In the genomic region with DNA sequence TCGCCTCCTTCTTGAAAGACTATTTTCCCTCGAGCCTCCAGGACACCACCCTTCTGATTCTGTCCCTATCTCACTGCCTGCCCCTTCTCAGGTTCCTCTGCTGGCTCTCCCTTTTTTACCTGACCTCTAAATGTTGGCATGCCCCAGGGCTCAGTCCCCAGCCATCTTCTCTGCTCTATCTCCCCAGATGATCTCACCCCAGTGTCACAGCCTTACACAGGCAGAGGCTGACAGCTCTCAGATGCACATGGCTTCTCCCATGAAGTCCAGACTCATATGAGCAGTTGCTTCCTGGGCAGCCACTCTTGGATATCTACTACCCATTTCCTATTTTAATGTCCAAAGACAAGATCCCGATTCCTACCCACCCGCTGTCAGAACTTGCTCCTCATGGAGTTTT, we compare ENCODE assay signal across 2 cellular contexts.
TF ChIP-seq lines count a peak whose summit lies in the region.

No MANE protein-coding gene starts in this region.

TF ChIP-seq in SK-N-SH, 30 proteins besides CTCF, POLR2A, EP300 and RAD21 (continued from another document):
- TF ChIP-seq, protein P1, sequence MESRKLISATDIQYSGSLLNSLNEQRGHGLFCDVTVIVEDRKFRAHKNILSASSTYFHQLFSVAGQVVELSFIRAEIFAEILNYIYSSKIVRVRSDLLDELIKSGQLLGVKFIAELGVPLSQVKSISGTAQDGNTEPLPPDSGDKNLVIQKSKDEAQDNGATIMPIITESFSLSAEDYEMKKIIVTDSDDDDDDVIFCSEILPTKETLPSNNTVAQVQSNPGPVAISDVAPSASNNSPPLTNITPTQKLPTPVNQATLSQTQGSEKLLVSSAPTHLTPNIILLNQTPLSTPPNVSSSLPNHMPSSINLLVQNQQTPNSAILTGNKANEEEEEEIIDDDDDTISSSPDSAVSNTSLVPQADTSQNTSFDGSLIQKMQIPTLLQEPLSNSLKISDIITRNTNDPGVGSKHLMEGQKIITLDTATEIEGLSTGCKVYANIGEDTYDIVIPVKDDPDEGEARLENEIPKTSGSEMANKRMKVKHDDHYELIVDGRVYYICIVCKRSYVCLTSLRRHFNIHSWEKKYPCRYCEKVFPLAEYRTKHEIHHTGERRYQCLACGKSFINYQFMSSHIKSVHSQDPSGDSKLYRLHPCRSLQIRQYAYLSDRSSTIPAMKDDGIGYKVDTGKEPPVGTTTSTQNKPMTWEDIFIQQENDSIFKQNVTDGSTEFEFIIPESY (IDR thresholded peaks at IDR 0.05; ENCODE audit: borderline replicate concordance, low read depth): no peak
TF ChIP-seq in SK-N-SH: peak in this region for 0.

TF ChIP-seq in SK-N-SH treated with all-trans-retinoic acid at 6 μM for 48 hours, 23 proteins besides CTCF, POLR2A, EP300 and RAD21 (continued from another document):
- TF ChIP-seq, protein P2, sequence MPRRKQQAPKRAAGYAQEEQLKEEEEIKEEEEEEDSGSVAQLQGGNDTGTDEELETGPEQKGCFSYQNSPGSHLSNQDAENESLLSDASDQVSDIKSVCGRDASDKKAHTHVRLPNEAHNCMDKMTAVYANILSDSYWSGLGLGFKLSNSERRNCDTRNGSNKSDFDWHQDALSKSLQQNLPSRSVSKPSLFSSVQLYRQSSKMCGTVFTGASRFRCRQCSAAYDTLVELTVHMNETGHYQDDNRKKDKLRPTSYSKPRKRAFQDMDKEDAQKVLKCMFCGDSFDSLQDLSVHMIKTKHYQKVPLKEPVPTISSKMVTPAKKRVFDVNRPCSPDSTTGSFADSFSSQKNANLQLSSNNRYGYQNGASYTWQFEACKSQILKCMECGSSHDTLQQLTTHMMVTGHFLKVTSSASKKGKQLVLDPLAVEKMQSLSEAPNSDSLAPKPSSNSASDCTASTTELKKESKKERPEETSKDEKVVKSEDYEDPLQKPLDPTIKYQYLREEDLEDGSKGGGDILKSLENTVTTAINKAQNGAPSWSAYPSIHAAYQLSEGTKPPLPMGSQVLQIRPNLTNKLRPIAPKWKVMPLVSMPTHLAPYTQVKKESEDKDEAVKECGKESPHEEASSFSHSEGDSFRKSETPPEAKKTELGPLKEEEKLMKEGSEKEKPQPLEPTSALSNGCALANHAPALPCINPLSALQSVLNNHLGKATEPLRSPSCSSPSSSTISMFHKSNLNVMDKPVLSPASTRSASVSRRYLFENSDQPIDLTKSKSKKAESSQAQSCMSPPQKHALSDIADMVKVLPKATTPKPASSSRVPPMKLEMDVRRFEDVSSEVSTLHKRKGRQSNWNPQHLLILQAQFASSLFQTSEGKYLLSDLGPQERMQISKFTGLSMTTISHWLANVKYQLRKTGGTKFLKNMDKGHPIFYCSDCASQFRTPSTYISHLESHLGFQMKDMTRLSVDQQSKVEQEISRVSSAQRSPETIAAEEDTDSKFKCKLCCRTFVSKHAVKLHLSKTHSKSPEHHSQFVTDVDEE (CRISPR knock-in tag; IDR thresholded peaks at IDR 0.05): no peak
- no peak for TF ChIP-seq ZNF8 (CRISPR knock-in tag; IDR thresholded peaks at IDR 0.05)
- no peak for TF ChIP-seq GLIS3 (CRISPR knock-in tag; IDR thresholded peaks at IDR 0.05)
- no peak for TF ChIP-seq TOX (CRISPR knock-in tag; IDR thresholded peaks at IDR 0.05; ENCODE audit: borderline replicate concordance)
- TF ChIP-seq ESRRG (CRISPR knock-in tag; IDR thresholded peaks at IDR 0.05): no peak
- TF ChIP-seq ARNTL (CRISPR knock-in tag; IDR thresholded peaks at IDR 0.05; ENCODE audit: borderline replicate concordance, low read depth): no peak
- no peak for TF ChIP-seq OSR1 (CRISPR knock-in tag; IDR thresholded peaks at IDR 0.05)
- TF ChIP-seq, protein P3, sequence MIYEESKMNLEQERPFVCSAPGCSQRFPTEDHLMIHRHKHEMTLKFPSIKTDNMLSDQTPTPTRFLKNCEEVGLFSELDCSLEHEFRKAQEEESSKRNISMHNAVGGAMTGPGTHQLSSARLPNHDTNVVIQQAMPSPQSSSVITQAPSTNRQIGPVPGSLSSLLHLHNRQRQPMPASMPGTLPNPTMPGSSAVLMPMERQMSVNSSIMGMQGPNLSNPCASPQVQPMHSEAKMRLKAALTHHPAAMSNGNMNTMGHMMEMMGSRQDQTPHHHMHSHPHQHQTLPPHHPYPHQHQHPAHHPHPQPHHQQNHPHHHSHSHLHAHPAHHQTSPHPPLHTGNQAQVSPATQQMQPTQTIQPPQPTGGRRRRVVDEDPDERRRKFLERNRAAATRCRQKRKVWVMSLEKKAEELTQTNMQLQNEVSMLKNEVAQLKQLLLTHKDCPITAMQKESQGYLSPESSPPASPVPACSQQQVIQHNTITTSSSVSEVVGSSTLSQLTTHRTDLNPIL (CRISPR knock-in tag; IDR thresholded peaks at IDR 0.05; ENCODE audit: low read depth): no peak
- TF ChIP-seq ZNF70 (CRISPR knock-in tag; IDR thresholded peaks at IDR 0.05): no peak
- no peak for TF ChIP-seq ZNF565 (CRISPR knock-in tag; conservative IDR thresholded peaks at IDR 0.05; ENCODE audit: low read depth)
- no peak for TF ChIP-seq ZFP3 (CRISPR knock-in tag; IDR thresholded peaks at IDR 0.05)
- TF ChIP-seq ZC3H10 (CRISPR knock-in tag; IDR thresholded peaks at IDR 0.05): no peak
- TF ChIP-seq, protein P4, sequence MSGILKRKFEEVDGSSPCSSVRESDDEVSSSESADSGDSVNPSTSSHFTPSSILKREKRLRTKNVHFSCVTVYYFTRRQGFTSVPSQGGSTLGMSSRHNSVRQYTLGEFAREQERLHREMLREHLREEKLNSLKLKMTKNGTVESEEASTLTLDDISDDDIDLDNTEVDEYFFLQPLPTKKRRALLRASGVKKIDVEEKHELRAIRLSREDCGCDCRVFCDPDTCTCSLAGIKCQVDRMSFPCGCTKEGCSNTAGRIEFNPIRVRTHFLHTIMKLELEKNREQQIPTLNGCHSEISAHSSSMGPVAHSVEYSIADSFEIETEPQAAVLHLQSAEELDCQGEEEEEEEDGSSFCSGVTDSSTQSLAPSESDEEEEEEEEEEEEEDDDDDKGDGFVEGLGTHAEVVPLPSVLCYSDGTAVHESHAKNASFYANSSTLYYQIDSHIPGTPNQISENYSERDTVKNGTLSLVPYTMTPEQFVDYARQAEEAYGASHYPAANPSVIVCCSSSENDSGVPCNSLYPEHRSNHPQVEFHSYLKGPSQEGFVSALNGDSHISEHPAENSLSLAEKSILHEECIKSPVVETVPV (CRISPR knock-in tag; IDR thresholded peaks at IDR 0.05): no peak
- TF ChIP-seq ZFP30 (CRISPR knock-in tag; IDR thresholded peaks at IDR 0.05): no peak
- no peak for TF ChIP-seq BACH2 (CRISPR knock-in tag; IDR thresholded peaks at IDR 0.05; ENCODE audit: borderline replicate concordance)
- TF ChIP-seq, protein P5, sequence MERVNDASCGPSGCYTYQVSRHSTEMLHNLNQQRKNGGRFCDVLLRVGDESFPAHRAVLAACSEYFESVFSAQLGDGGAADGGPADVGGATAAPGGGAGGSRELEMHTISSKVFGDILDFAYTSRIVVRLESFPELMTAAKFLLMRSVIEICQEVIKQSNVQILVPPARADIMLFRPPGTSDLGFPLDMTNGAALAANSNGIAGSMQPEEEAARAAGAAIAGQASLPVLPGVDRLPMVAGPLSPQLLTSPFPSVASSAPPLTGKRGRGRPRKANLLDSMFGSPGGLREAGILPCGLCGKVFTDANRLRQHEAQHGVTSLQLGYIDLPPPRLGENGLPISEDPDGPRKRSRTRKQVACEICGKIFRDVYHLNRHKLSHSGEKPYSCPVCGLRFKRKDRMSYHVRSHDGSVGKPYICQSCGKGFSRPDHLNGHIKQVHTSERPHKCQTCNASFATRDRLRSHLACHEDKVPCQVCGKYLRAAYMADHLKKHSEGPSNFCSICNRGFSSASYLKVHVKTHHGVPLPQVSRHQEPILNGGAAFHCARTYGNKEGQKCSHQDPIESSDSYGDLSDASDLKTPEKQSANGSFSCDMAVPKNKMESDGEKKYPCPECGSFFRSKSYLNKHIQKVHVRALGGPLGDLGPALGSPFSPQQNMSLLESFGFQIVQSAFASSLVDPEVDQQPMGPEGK (CRISPR knock-in tag; IDR thresholded peaks at IDR 0.05; ENCODE audit: borderline replicate concordance): no peak
- TF ChIP-seq TCF4 (CRISPR knock-in tag; IDR thresholded peaks at IDR 0.05; ENCODE audit: borderline replicate concordance): no peak
TF ChIP-seq in SK-N-SH treated with all-trans-retinoic acid at 6 μM for 48 hours: peak in this region for 0.
